In the genomic region with DNA sequence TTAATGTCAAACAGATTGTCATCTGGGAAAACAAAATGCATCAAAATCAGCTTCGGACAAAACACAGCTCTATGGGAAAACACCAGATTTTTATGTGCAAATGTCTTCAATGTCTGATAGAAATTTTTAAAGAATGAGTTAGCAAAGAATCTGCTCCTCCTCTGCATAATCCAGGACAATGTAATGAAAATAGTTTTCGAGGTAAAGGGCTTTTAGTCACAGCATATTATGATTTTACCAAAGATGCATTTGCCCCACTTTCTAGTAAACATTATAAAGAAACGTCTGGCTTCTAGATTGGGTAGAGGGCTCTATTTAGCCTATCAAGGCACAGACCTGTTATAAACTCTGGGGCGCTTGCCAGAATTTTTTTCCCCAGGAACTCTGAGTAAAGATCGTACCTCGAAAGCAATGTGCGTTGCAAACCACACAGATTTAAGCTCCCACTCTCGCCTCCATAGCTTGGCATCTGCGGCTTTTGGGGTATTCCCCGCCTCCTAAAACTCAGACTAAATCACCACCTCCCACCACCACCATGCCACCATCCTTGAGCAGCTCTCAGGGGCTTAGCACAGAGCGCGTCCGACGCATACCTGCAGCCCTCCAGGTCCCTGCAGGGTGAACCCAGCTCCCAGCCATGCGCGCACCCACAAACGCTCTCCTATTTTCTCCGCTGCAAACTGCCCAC, we compare ENCODE assay signal across 2 cellular contexts.
TF ChIP-seq lines count a peak whose summit lies in the region.

No MANE protein-coding gene starts in this region.

TF ChIP-seq in SK-N-SH treated with all-trans-retinoic acid at 6 μM for 48 hours, 23 proteins besides CTCF, POLR2A, EP300 and RAD21 (continued from another document):
- TF ChIP-seq TSHZ2 (CRISPR knock-in tag; IDR thresholded peaks at IDR 0.05) (no peak), ZFP3 (CRISPR knock-in tag; IDR thresholded peaks at IDR 0.05) (no peak), SNAI2 (CRISPR knock-in tag; IDR thresholded peaks at IDR 0.05) (no peak), RARB (CRISPR knock-in tag; IDR thresholded peaks at IDR 0.05) (no peak), TOX (CRISPR knock-in tag; IDR thresholded peaks at IDR 0.05; ENCODE audit: borderline replicate concordance) (no peak), ZC3H10 (CRISPR knock-in tag; IDR thresholded peaks at IDR 0.05) (no peak)
- TF ChIP-seq, protein P1, sequence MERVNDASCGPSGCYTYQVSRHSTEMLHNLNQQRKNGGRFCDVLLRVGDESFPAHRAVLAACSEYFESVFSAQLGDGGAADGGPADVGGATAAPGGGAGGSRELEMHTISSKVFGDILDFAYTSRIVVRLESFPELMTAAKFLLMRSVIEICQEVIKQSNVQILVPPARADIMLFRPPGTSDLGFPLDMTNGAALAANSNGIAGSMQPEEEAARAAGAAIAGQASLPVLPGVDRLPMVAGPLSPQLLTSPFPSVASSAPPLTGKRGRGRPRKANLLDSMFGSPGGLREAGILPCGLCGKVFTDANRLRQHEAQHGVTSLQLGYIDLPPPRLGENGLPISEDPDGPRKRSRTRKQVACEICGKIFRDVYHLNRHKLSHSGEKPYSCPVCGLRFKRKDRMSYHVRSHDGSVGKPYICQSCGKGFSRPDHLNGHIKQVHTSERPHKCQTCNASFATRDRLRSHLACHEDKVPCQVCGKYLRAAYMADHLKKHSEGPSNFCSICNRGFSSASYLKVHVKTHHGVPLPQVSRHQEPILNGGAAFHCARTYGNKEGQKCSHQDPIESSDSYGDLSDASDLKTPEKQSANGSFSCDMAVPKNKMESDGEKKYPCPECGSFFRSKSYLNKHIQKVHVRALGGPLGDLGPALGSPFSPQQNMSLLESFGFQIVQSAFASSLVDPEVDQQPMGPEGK (CRISPR knock-in tag; IDR thresholded peaks at IDR 0.05; ENCODE audit: borderline replicate concordance) = no peak

TF ChIP-seq in HepG2, 621 proteins besides CTCF, POLR2A, EP300 and RAD21 (continued from another document):
- TF ChIP-seq, protein P2, sequence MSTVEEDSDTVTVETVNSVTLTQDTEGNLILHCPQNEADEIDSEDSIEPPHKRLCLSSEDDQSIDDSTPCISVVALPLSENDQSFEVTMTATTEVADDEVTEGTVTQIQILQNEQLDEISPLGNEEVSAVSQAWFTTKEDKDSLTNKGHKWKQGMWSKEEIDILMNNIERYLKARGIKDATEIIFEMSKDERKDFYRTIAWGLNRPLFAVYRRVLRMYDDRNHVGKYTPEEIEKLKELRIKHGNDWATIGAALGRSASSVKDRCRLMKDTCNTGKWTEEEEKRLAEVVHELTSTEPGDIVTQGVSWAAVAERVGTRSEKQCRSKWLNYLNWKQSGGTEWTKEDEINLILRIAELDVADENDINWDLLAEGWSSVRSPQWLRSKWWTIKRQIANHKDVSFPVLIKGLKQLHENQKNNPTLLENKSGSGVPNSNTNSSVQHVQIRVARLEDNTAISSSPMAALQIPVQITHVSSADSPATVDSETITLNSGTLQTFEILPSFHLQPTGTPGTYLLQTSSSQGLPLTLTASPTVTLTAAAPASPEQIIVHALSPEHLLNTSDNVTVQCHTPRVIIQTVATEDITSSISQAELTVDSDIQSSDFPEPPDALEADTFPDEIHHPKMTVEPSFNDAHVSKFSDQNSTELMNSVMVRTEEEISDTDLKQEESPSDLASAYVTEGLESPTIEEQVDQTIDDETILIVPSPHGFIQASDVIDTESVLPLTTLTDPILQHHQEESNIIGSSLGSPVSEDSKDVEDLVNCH (CRISPR knock-in tag; IDR thresholded peaks at IDR 0.05) = no peak
- TF ChIP-seq KAT8 (CRISPR knock-in tag; IDR thresholded peaks at IDR 0.05) (no peak), CBX2 (IDR thresholded peaks at IDR 0.05; ENCODE audit: low read depth, low read length) (peak; percentile 82; the same call in 1 of the 2 replicates), CBX2 (CRISPR knock-in tag; IDR thresholded peaks at IDR 0.05; ENCODE audit: low read depth) (no peak), ZNF234 (CRISPR knock-in tag; conservative IDR thresholded peaks at IDR 0.05) (no peak), MYC (CRISPR knock-in tag; IDR thresholded peaks at IDR 0.05; ENCODE audit: borderline replicate concordance) (no peak), CAMTA2 (CRISPR knock-in tag; IDR thresholded peaks at IDR 0.05; ENCODE audit: borderline replicate concordance) (no peak)
